In the genomic region with DNA sequence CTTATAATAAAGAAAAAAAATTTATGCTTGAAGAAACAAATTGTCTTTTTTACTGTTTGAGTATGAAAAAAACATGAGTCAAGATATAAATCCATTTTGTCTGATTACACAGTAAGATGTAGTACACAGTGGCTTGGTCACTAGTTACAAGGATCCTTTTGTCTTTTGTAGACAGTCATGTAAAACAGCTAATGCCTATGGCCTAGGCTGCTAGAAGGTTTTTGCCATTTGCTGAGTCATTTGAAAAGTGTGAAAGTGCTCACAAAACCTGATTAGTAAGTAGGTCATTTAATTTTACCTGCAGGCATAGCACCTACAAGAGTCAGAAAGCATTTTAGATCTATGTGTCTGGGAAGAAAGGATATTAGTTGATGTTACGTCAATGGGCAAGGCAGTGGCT, we compare ENCODE assay signal across 1 cellular context.
TF ChIP-seq lines count a peak whose summit lies in the region.

No MANE protein-coding gene starts in this region.

TF ChIP-seq in A549, 52 proteins besides CTCF, POLR2A, EP300 and RAD21 (continued from another document):
- TF ChIP-seq MAFK (IDR thresholded peaks at IDR 0.05; ENCODE audit: partially characterized antibody) (peak; percentile 24), HOXB13 (CRISPR knock-in tag; IDR thresholded peaks at IDR 0.05; ENCODE audit: low read depth) (no peak)
